Comparison of ENCODE assay signal across 1 cellular context in genomic region chr2:168691221-168691620, GRCh38.
TF ChIP-seq lines count a peak whose summit lies in the region.

No MANE protein-coding gene starts in this region.

TF ChIP-seq in HepG2, 621 proteins besides CTCF, POLR2A, EP300 and RAD21 (continued from another document):
- TF ChIP-seq ZNF512 (CRISPR knock-in tag; IDR thresholded peaks at IDR 0.05) (no peak), FOXK2 (IDR thresholded peaks at IDR 0.05) (no peak), PHF8 (CRISPR knock-in tag; IDR thresholded peaks at IDR 0.05) (no peak), MYNN (CRISPR knock-in tag; IDR thresholded peaks at IDR 0.05; ENCODE audit: low read depth) (no peak), HDAC2 (CRISPR knock-in tag; IDR thresholded peaks at IDR 0.05) (no peak), TARDBP (CRISPR knock-in tag; IDR thresholded peaks at IDR 0.05) (no peak), SMC3 (IDR thresholded peaks at IDR 0.05; ENCODE audit: low read length) (no peak), ZNF20 (CRISPR knock-in tag; IDR thresholded peaks at IDR 0.05) (no peak)
